ENCODE assay signal across 8 cellular contexts in genomic region chr5:177366528-177367322, GRCh38. TPM values are rescaled to one million over a fixed set of nuclear protein-coding genes. Genes with fewer than 3 reads are reported as not detected.
DNase-seq lines count a peak whose midpoint lies in the region; ATAC-seq and TF ChIP-seq lines count a peak whose summit lies in the region.

No MANE protein-coding gene starts in this region.

- peaks cover 38 to 78% (median 61%) of the 10 kb centered on the region in 4 donors for H3K4me1 ChIP-seq in esophagus muscularis mucosa
- H3K4me1 ChIP-seq in muscle layer of colon (ENCODE audit: insufficient read depth, low read length) = peaks cover 33% of the 10 kb centered on the region

- H3K9me3 ChIP-seq in esophagus muscularis mucosa (no peaks in the 10 kb centered on the region), muscle layer of colon (ENCODE audit: low read length) (no peaks in the 10 kb centered on the region)

- H3K36me3 ChIP-seq in esophagus muscularis mucosa (peaks cover 0 to under 1% (median 0%) of the 10 kb centered on the region in 4 donors), muscle layer of colon (ENCODE audit: insufficient read depth, low read length) (no peaks in the 10 kb centered on the region)

- DNase-seq in AG09309 (ENCODE audit: low read depth) (no peak), NCI-H2227 treated with DMSO at 0.1 percent for 48 hours (lab: John Stamatoyannopoulos, UW) (peak; percentile 9), esophagus muscularis mucosa (ENCODE audit: extremely low spot score) (peak; percentile 94), NCI-H1092 (lab: John Stamatoyannopoulos, UW) (no peak), COR-L47 (lab: John Stamatoyannopoulos, UW) (no peak), NCI-H510A treated with DMSO at 0.1 percent for 48 hours (lab: John Stamatoyannopoulos, UW) (no peak)

- no peaks in the 10 kb centered on the region for H3K27me3 ChIP-seq in esophagus muscularis mucosa
- H3K27me3 ChIP-seq in muscle layer of colon (ENCODE audit: control insufficient read depth in 1 of 2, insufficient read depth in 2 of 2, low read length in 2 of 2) = no peaks in the 10 kb centered on the region

- TF ChIP-seq EP300 in esophagus muscularis mucosa (IDR thresholded peaks at IDR 0.05) = no peak

- ATAC-seq in HG03159 (IDR thresholded peaks at IDR 0.05; ENCODE audit: unreplicated experiment) = no peak

- TF ChIP-seq CTCF in AG09309 (IDR thresholded peaks at IDR 0.05; ENCODE audit: control insufficient read depth, insufficient read depth, low read depth, low read length, missing control alignments) = no peak
- no peak for TF ChIP-seq CTCF in esophagus muscularis mucosa (IDR thresholded peaks at IDR 0.05)

- intact Hi-C loops in esophagus muscularis mucosa (cut with DNase I) = no loop called here

- no peak for TF ChIP-seq POLR2A in esophagus muscularis mucosa (IDR thresholded peaks at IDR 0.05; ENCODE audit: low read depth)

- WGBS in esophagus muscularis mucosa = 17% methylated on average over 18 of the region's 36 CpGs

- peak overlapping the region; percentile 86 for H3K9ac ChIP-seq in muscle layer of colon (ENCODE audit: low read length)

- H3K27ac ChIP-seq in esophagus muscularis mucosa (replicated peaks in 1 of 4) (peak overlapping the region; percentile 90 to 95 (median 93)), muscle layer of colon (ENCODE audit: low read depth, low read length) (peak overlapping the region; percentile 98)

- H3K4me3 ChIP-seq in AG09309 (ENCODE audit: control insufficient read depth, low read depth, low read length) (peak overlapping the region; percentile 42), esophagus muscularis mucosa (peak overlapping the region; percentile 52 to 66 (median 58)), muscle layer of colon (ENCODE audit: low read depth in 1 of 2, low read length in 2 of 2) (peak overlapping the region; percentile 35 to 78)

RNA-seq across cellular contexts. Expression of gene RGS14, which starts 9.0 kb away (rescaled TPM):
- total RNA-seq in esophagus muscularis mucosa = 10 to 100 TPM in 2 of 4 donors, 1 to 10 TPM in 2; 3.7 to 18.3 (median 11.9) TPM

RNA-seq across cellular contexts. Expression of gene LMAN2, which starts 15.3 kb away (rescaled TPM):
- total RNA-seq in esophagus muscularis mucosa = 100 to 1,000 TPM in 3 of 4 donors, 10 to 100 TPM in 1; 95.1 to 168 (median 128) TPM

RNA-seq across cellular contexts. Expression of gene SLC34A1, which starts 17.5 kb away (rescaled TPM):
- not detected for total RNA-seq in esophagus muscularis mucosa

RNA-seq across cellular contexts. Expression of gene PFN3, which starts 33.7 kb away (rescaled TPM):
- not detected for total RNA-seq in esophagus muscularis mucosa

RNA-seq across cellular contexts. Expression of gene F12, which starts 42.6 kb away (rescaled TPM):
- under 1 TPM in 1 of 4 donors, not detected in 3; 0.17 TPM for total RNA-seq in esophagus muscularis mucosa

Comparison
In these comparisons a context has a peak if more than half of its experiments do, and no peak if none do; other contexts are left out.
1. DNase-seq: peak in NCI-H2227 treated with DMSO at 0.1 percent for 48 hours (single experiment) and esophagus muscularis mucosa (single experiment); none in AG09309 (single experiment), NCI-H1092 (single experiment), COR-L47 (single experiment) and NCI-H510A treated with DMSO at 0.1 percent for 48 hours (single experiment).
2. Peak in every context shown above with its lines, with median percentiles within 50 percentile points of each other: H3K4me3 ChIP-seq.